In genomic region chr1:145927073-145927886, GRCh38 we compare ENCODE assay signal across 8 cellular contexts. TPM values are rescaled to one million over a fixed set of nuclear protein-coding genes. Genes with fewer than 3 reads are reported as not detected.
DNase-seq lines count a peak whose midpoint lies in the region; ATAC-seq and TF ChIP-seq lines count a peak whose summit lies in the region.

Gene RBM8A (minus strand): TSS chr1:145927484. CDS start chr1:145927426, 58 bp downstream.

- no peaks in the 10 kb centered on the region for H3K27me3 Mint-ChIP-seq in activated naive CD8-positive, alpha-beta T cell

- peak; percentile 68 for TF ChIP-seq CTCF in GM12864 (IDR thresholded peaks at IDR 0.05; ENCODE audit: low read depth, low read length, missing control alignments)
- no peak for TF ChIP-seq CTCF in omental fat pad (IDR thresholded peaks at IDR 0.05)
- peak; percentile 54 for TF ChIP-seq CTCF in thoracic aorta (IDR thresholded peaks at IDR 0.05)

- H3K9me3 ChIP-seq in thoracic aorta = no peaks in the 10 kb centered on the region

- H3K27ac ChIP-seq in thoracic aorta = peak within 1 kb of the TSS; percentile 96 to 98

- H3K36me3 Mint-ChIP-seq in activated naive CD8-positive, alpha-beta T cell = peaks cover 8% of the 10 kb centered on the region

- peak within 1 kb of the TSS; percentile 88 for H3K4me3 Mint-ChIP-seq in activated naive CD8-positive, alpha-beta T cell

- DNase-seq in GM12864 (ENCODE audit: low read depth) (peak; percentile 99), NCI-H1092 (lab: John Stamatoyannopoulos, UW) (peak; percentile 99), glomerular visceral epithelial cell (ENCODE audit: extremely low spot score) (peak; percentile 97), omental fat pad (ENCODE audit: low spot score) (peak; percentile 82), thoracic aorta (ENCODE audit: low spot score) (peak; percentile 93)

- no peak within 1 kb of the TSS for H3K27ac Mint-ChIP-seq in activated naive CD8-positive, alpha-beta T cell

- no peaks in the 10 kb centered on the region for H3K27me3 ChIP-seq in thoracic aorta (replicated peaks; ENCODE audit: insufficient read depth)

- ATAC-seq in HG02610 (IDR thresholded peaks at IDR 0.05; ENCODE audit: unreplicated experiment) (peak; percentile 96), SK-N-SH treated with all-trans-retinoic acid at 6 μM for 48 hours (peak; percentile 99), omental fat pad (ENCODE audit: low FRiP score) (peak; percentile 99), thoracic aorta (ENCODE audit: insufficient number of reproducible peaks, low FRiP score, low read depth) (peak; percentile 98)

- peaks cover 17% of the 10 kb centered on the region for H3K36me3 ChIP-seq in thoracic aorta

- peak within 1 kb of the TSS; percentile 71 for H3K4me3 ChIP-seq in GM12864 (ENCODE audit: low read depth, low read length)
- peak within 1 kb of the TSS; percentile 96 for H3K4me3 ChIP-seq in thoracic aorta

- H3K4me1 Mint-ChIP-seq in activated naive CD8-positive, alpha-beta T cell (ENCODE audit: low read depth) = peaks cover 29% of the 10 kb centered on the region

- H3K9me3 Mint-ChIP-seq in activated naive CD8-positive, alpha-beta T cell (ENCODE audit: low read depth) = no peaks in the 10 kb centered on the region

- peaks cover 17 to 18% of the 10 kb centered on the region in 2 donors for H3K4me1 ChIP-seq in thoracic aorta (ENCODE audit: control insufficient read depth in 1 of 2, low read depth in 2 of 2)

TF ChIP-seq in SK-N-SH treated with all-trans-retinoic acid at 6 μM for 48 hours, 23 proteins besides CTCF, POLR2A, EP300 and RAD21:
- TF ChIP-seq SNAI2 (CRISPR knock-in tag; IDR thresholded peaks at IDR 0.05) (no peak), TSHZ2 (CRISPR knock-in tag; IDR thresholded peaks at IDR 0.05) (no peak), CSRNP3 (CRISPR knock-in tag; IDR thresholded peaks at IDR 0.05) (0 out of 2 replicates have a peak, but pooled peaks have one; percentile 46), TOX (CRISPR knock-in tag; IDR thresholded peaks at IDR 0.05; ENCODE audit: borderline replicate concordance) (0 out of 2 replicates have a peak, but pooled peaks have one; percentile 24), OSR1 (CRISPR knock-in tag; IDR thresholded peaks at IDR 0.05) (no peak), CSDC2 (CRISPR knock-in tag; IDR thresholded peaks at IDR 0.05) (no peak)

RNA-seq across cellular contexts. Expression of gene RBM8A, which starts in this region (rescaled TPM):
- total RNA-seq in omental fat pad (100 to 1,000 TPM; 114 to 189 (median 116) TPM), thoracic aorta (100 to 1,000 TPM in 1 of 2 donors, 10 to 100 TPM in 1; 37.8 to 151 TPM)

Comparison
In these comparisons a context has a peak if more than half of its experiments do, and no peak if none do; other contexts are left out.
1. Peak in every context shown above with its lines: DNase-seq, ATAC-seq, H3K4me3 ChIP-seq and H3K27ac ChIP-seq.
2. CTCF ChIP-seq: peak in GM12864 (single experiment) and thoracic aorta (single experiment); none in omental fat pad (0 of 3).